1 cellular context compared by ENCODE assay signal in the genomic region with DNA sequence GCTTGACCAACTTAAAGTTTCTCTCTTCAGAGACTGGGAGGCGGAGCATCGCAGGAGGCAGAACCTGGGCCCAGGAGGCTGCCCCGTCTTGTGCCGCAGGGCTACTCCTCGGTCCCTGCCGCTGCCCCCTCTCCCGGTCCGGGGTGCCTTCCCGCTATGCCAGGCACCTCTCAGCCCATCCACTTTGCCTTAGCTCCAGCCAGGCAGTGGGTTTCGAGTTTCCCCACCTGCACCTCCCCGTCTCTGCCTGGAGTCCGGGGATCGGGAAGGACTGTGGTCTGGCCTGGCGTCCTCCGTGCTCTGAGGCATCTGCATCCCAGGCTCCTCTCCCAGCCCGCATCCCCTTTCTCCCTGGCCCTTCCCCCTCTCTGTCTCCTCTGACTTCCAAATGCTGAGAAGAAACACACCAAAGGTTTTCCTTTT.
A peak's percentile ranks its signal among the peaks of the same experiment; 100 is the strongest.
TF ChIP-seq lines count a peak whose summit lies in the region.

No MANE protein-coding gene starts in this region.

TF ChIP-seq in GM12878, 131 proteins besides CTCF, POLR2A, EP300 and RAD21:
- TF ChIP-seq IKZF2 (IDR thresholded peaks at IDR 0.05) (0 out of 4 replicates have a peak, but pooled peaks of 1 of the 2 experiments have one; percentile 13), IKZF1 (conservative IDR thresholded peaks at IDR 0.05) (0 out of 2 replicates have a peak, but pooled peaks have one; percentile 15), ZNF217 (IDR thresholded peaks at IDR 0.05) (no peak)
- TF ChIP-seq, protein P1, sequence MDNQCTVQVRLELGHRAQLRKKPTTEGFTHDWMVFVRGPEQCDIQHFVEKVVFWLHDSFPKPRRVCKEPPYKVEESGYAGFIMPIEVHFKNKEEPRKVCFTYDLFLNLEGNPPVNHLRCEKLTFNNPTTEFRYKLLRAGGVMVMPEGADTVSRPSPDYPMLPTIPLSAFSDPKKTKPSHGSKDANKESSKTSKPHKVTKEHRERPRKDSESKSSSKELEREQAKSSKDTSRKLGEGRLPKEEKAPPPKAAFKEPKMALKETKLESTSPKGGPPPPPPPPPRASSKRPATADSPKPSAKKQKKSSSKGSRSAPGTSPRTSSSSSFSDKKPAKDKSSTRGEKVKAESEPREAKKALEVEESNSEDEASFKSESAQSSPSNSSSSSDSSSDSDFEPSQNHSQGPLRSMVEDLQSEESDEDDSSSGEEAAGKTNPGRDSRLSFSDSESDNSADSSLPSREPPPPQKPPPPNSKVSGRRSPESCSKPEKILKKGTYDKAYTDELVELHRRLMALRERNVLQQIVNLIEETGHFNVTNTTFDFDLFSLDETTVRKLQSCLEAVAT (IDR thresholded peaks at IDR 0.05): peak; percentile 82
